Comparison of ENCODE assay signal across 15 cellular contexts in genomic region chr17:31753011-31753410, GRCh38.
DNase-seq lines count a peak whose midpoint lies in the region; ATAC-seq and TF ChIP-seq lines count a peak whose summit lies in the region.
"Had no signal": no experiment of that assay in that cellular context is flagged by ENCODE, and none has a peak within 500 bp of the region (broad histone marks: within the 10 kb centered on the region; RNA-seq: fewer than 3 reads in every experiment).

No MANE protein-coding gene starts in this region.

- H3K9ac ChIP-seq in colonic mucosa (ENCODE audit: low read depth in 2 of 2, low read length in 2 of 2): no peak overlapping the region
- H3K9ac ChIP-seq: GM23248 had no signal

- no peak overlapping the region for H3K27ac Mint-ChIP-seq in Caco-2 (ENCODE audit: unreplicated experiment)
- H3K27ac Mint-ChIP-seq: CD8-positive, alpha-beta T cell had no signal

- H3K9me3 ChIP-seq in Caco-2 (no peaks in the 10 kb centered on the region), colonic mucosa (no peaks in the 10 kb centered on the region), mucosa of descending colon (no peaks in the 10 kb centered on the region)

- CTCF ChIA-PET in Caco-2 (lab: Charles Lee): interaction anchor here (0.6 kb wide), 1 partner anchor 43 kb away, joined by 3 read pairs; no protein-coding TSS in a partner anchor

- peaks cover 24% of the 10 kb centered on the region for H3K4me1 ChIP-seq in Caco-2
- peaks cover 4% of the 10 kb centered on the region for H3K4me1 ChIP-seq in colonic mucosa
- H3K4me1 ChIP-seq in mucosa of descending colon (ENCODE audit: low read depth): peaks cover 4% of the 10 kb centered on the region

- TF ChIP-seq CTCF in Caco-2 (IDR thresholded peaks at IDR 0.05; ENCODE audit: insufficient read depth in 1 of 2, low read depth in 1 of 2, low read length in 1 of 2, severe bottlenecking in 1 of 2, unreplicated experiment in 1 of 2): no peak
- no peak for TF ChIP-seq CTCF in colonic mucosa (IDR thresholded peaks at IDR 0.05)
- TF ChIP-seq CTCF in mucosa of descending colon (IDR thresholded peaks at IDR 0.05): no peak

- H3K9me3 Mint-ChIP-seq in Caco-2 (ENCODE audit: unreplicated experiment): no peaks in the 10 kb centered on the region
- H3K9me3 Mint-ChIP-seq: CD8-positive, alpha-beta T cell had no signal

- peak; percentile 60 for ATAC-seq in left lobe of liver
- peak; percentile 89 for ATAC-seq in mucosa of descending colon
- ATAC-seq in GM21786 (IDR thresholded peaks at IDR 0.05; ENCODE audit: unreplicated experiment): no peak
- ATAC-seq: CD8-positive, alpha-beta T cell had no signal

- no peaks in the 10 kb centered on the region for H3K27me3 ChIP-seq in Caco-2 (replicated peaks; ENCODE audit: control insufficient read depth, insufficient read depth, low read length)
- no peaks in the 10 kb centered on the region for H3K27me3 ChIP-seq in colonic mucosa

- intact Hi-C loops in Caco-2 (cut with micrococcal nuclease; ENCODE audit: unreplicated experiment): loop anchor here (5.0 kb wide), 1 partner anchor 89 kb away; no protein-coding TSS in a partner anchor
- intact Hi-C loops in colonic mucosa (cut with DNase I): no loop called here
- intact Hi-C loops in mucosa of descending colon (cut with DNase I, micrococcal nuclease): no loop called here
- intact Hi-C loops in head of caudate nucleus (cut with DNase I): no loop called here

- no peaks in the 10 kb centered on the region for H3K36me3 Mint-ChIP-seq in Caco-2 (ENCODE audit: insufficient read depth, unreplicated experiment)
- H3K36me3 Mint-ChIP-seq: CD14-positive monocyte; CD8-positive, alpha-beta T cell had no signal

- BruUV-seq in Caco-2 (replicated peaks; lab: Mats Ljungman, UMichigan): no TSS peak

- H3K36me3 ChIP-seq in Caco-2 (ENCODE audit: control insufficient read depth, insufficient read depth, low read length) (no peaks in the 10 kb centered on the region), colonic mucosa (no peaks in the 10 kb centered on the region), mucosa of descending colon (ENCODE audit: low read depth) (no peaks in the 10 kb centered on the region)

- peaks cover 12% of the 10 kb centered on the region for H3K4me1 Mint-ChIP-seq in Caco-2 (ENCODE audit: low read depth, unreplicated experiment)
- H3K4me1 Mint-ChIP-seq: CD14-positive monocyte had no signal

- no peaks in the 10 kb centered on the region for H3K27me3 Mint-ChIP-seq in Caco-2 (ENCODE audit: insufficient read depth, unreplicated experiment)

- no peak overlapping the region for H3K4me3 Mint-ChIP-seq in Caco-2 (ENCODE audit: unreplicated experiment)
- H3K4me3 Mint-ChIP-seq: CD14-positive monocyte; CD8-positive, alpha-beta T cell had no signal

- DNase-seq in Caco-2: peak; percentile 63 to 68
- DNase-seq in colonic mucosa: peak; percentile 38
- no peak for DNase-seq in left lobe of liver (ENCODE audit: low spot score)
- DNase-seq in mucosa of descending colon: peak in 1 of 3 donors; percentile 60
- no peak for DNase-seq in activated effector memory CD4-positive, alpha-beta T cell treated with anti-CD3 and anti-CD28 coated beads, Interleukin-2, amount 50 U/mL, for 16 hours
- no peak for DNase-seq in midbrain (lab: John Stamatoyannopoulos, UW)
- DNase-seq in head of caudate nucleus: no peak
- DNase-seq: CD8-positive, alpha-beta T cell; COR-L47; DND-41; GDM1; GM23248 had no signal

- H3K27ac ChIP-seq in colonic mucosa: no peak overlapping the region
- H3K27ac ChIP-seq: 22Rv1 had no signal

- H3K4me3 ChIP-seq in Caco-2 (ENCODE audit: low read depth, low read length): no peak overlapping the region
- H3K4me3 ChIP-seq in colonic mucosa: no peak overlapping the region
- H3K4me3 ChIP-seq in mucosa of descending colon: no peak overlapping the region
- H3K4me3 ChIP-seq: GM23248 had no signal

- POLR2A ChIA-PET in Caco-2 (lab: Charles Lee): no interaction called here

Comparison
In these comparisons a context has a peak if more than half of its experiments do, and no peak if none do; other contexts are left out.
1. DNase-seq: peak in Caco-2 (2 of 2) and colonic mucosa (single experiment); none in left lobe of liver (single experiment), activated effector memory CD4-positive, alpha-beta T cell treated with anti-CD3 and anti-CD28 coated beads, Interleukin-2, amount 50 U/mL, for 16 hours (single experiment), midbrain (single experiment) and head of caudate nucleus (0 of 42).